In the genomic region with DNA sequence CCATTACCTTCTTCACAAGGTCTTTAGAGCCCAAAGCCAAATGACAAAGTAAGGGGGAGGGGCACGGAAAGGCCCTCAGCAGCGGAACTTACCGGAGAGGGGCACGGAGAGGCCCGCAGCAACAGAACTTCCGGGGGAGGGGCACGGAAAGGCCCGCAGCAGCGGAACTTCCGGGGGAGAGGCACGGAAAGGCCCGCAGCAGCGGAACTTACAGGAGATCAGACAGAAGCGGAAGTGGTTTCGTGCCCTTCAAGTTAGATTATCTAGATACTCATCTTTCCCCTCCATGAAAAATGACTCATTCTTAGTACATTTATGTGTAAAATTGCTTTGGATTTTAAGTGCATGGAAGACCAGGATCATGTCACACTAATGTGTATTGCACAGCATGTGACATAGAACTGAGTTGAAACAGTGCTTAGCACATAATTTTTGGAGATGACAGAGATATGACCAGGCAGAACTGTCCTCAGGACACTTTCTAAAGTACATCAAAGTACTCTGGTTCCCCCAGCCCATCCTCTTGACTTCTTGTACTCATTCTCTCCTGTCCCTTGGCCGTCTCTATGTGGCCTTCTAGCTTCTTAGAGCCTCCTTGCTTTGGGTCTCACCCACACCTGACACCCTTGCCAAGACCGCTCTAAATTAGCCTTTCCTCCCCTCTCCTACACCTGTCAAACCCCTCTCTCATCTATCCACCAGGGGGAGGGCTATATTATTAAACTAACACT, we compare ENCODE assay signal across 8 cellular contexts. TPM values are rescaled to one million over a fixed set of nuclear protein-coding genes. Genes with fewer than 3 reads are reported as not detected.
A peak's percentile ranks its signal among the peaks of the same experiment; 100 is the strongest.
DNase-seq lines count a peak whose midpoint lies in the region; ATAC-seq lines count a peak whose summit lies in the region.

No MANE protein-coding gene starts in this region.

- DNase-seq in NCI-H82 treated with DMSO at 0.1 percent for 48 hours (lab: John Stamatoyannopoulos, UW; ENCODE audit: unreplicated experiment) (peak; percentile 58), left ventricle myocardium superior (peak; percentile 36), NCI-H128 (lab: John Stamatoyannopoulos, UW; ENCODE audit: unreplicated experiment) (no peak), NCI-H2196 (lab: John Stamatoyannopoulos, UW; ENCODE audit: unreplicated experiment) (no peak)
- peak; percentile 22 for DNase-seq in activated CD8-positive, alpha-beta memory T cell treated with anti-CD3 and anti-CD28 coated beads, Interleukin-2, amount 50 U/mL, for 1 hour (ENCODE audit: extremely low read depth)
- DNase-seq in stimulated activated CD8-positive, alpha-beta memory T cell treated with anti-CD3 and anti-CD28 coated beads, Interleukin-15, amount 100 ng/mL, for 4 hours (ENCODE audit: low read depth in 2 of 2), result peak; percentile 50 to 67

- ATAC-seq in GM18519 (IDR thresholded peaks at IDR 0.05; ENCODE audit: low FRiP score, unreplicated experiment) (peak; percentile 61), HG02623 (IDR thresholded peaks at IDR 0.05; ENCODE audit: unreplicated experiment) (peak; percentile 68), left ventricle myocardium superior (peak; percentile 57)

- intact Hi-C loops in left ventricle myocardium superior (cut with micrococcal nuclease), result no loop called here

RNA-seq across cellular contexts. Expression of a gene that starts 25.7 kb away (rescaled TPM):
- not detected for total RNA-seq in left ventricle myocardium superior

RNA-seq across cellular contexts. Expression of a gene that starts 46.4 kb away (rescaled TPM):
- total RNA-seq in left ventricle myocardium superior, result 29.2 TPM

Comparison
In these comparisons a context has a peak if more than half of its experiments do, and no peak if none do; other contexts are left out.
1. DNase-seq: peak in NCI-H82 treated with DMSO at 0.1 percent for 48 hours (single experiment), activated CD8-positive, alpha-beta memory T cell treated with anti-CD3 and anti-CD28 coated beads, Interleukin-2, amount 50 U/mL, for 1 hour (single experiment), left ventricle myocardium superior (single experiment) and stimulated activated CD8-positive, alpha-beta memory T cell treated with anti-CD3 and anti-CD28 coated beads, Interleukin-15, amount 100 ng/mL, for 4 hours (2 of 2); none in NCI-H128 (single experiment) and NCI-H2196 (single experiment).
2. Peak in every context shown above with its lines, with median percentiles within 50 percentile points of each other: ATAC-seq.